Comparison of ENCODE assay signal across 14 cellular contexts in the genomic region with DNA sequence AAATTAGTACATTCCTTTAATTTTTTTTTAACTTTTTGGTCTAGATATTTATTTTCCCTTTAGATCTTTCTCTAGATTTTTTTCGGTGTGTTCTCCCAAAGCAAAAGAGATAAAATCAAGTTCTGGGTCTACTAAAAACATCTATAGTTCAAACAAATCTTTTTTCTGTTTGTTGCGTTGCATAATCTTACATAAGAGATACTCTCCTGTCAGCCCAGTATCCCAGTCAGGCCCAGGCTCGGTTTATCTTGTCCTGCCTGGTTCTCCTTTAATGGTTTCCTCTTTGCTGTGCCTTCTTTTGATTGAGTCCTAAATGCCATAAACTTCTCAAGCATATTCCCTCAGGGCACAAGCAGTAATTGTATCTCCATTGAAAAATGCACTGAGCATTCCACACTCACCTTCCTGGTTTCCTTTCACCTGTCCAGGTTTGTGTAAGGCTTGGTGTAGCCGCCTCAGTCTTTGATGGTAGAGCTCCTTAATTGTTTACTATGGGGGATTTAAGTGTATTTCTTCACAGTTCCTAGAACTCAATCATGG.
DNase-seq lines count a peak whose midpoint lies in the region; ATAC-seq and TF ChIP-seq lines count a peak whose summit lies in the region.
"Had no signal": no experiment of that assay in that cellular context is flagged by ENCODE, and none has a peak within 500 bp of the region (broad histone marks: within the 10 kb centered on the region; RNA-seq: fewer than 3 reads in every experiment).

No MANE protein-coding gene starts in this region.

- H3K27me3 ChIP-seq in CD4-positive, alpha-beta T cell (ENCODE audit: control insufficient read depth, insufficient read depth, low read length): no peaks in the 10 kb centered on the region
- H3K27me3 ChIP-seq: BE2C, left lung had no signal

- no peaks in the 10 kb centered on the region for H3K9me3 Mint-ChIP-seq in CD4-positive, alpha-beta T cell
- no peaks in the 10 kb centered on the region for H3K9me3 Mint-ChIP-seq in activated naive CD8-positive, alpha-beta T cell treated with anti-CD3 and anti-CD28 coated beads, Interleukin-2, amount 10 ng/mL, durations not matched to agents 7 days and 5 days
- H3K9me3 Mint-ChIP-seq in natural killer cell treated with Interleukin-12 subunit alpha and Interleukin-12 subunit beta and Interleukin-15 and Interleukin-18, amount 100 ng/mL, for 72 hours: no peaks in the 10 kb centered on the region
- H3K9me3 Mint-ChIP-seq: activated CD4-positive, alpha-beta memory T cell treated with anti-CD3 and anti-CD28 coated beads for 36 hours had no signal

- in situ Hi-C loops in GM13976 (cut with MboI; ENCODE audit: low sequenced_read_pairs, unreplicated experiment): loop anchor here (5.0 kb wide), 1 partner anchor 134 kb away; no protein-coding TSS in a partner anchor

- no peak overlapping the region for H3K4me3 Mint-ChIP-seq in CD4-positive, alpha-beta T cell
- H3K4me3 Mint-ChIP-seq in activated naive CD8-positive, alpha-beta T cell treated with anti-CD3 and anti-CD28 coated beads, Interleukin-2, amount 10 ng/mL, durations not matched to agents 7 days and 5 days: no peak overlapping the region
- H3K4me3 Mint-ChIP-seq in natural killer cell treated with Interleukin-12 subunit alpha and Interleukin-12 subunit beta and Interleukin-15 and Interleukin-18, amount 100 ng/mL, for 72 hours: no peak overlapping the region
- H3K4me3 Mint-ChIP-seq: activated CD4-positive, alpha-beta memory T cell treated with anti-CD3 and anti-CD28 coated beads for 36 hours had no signal

- peaks cover 77% of the 10 kb centered on the region for H3K36me3 Mint-ChIP-seq in CD4-positive, alpha-beta T cell (ENCODE audit: low read depth)
- peaks cover 28% of the 10 kb centered on the region for H3K36me3 Mint-ChIP-seq in activated naive CD8-positive, alpha-beta T cell treated with anti-CD3 and anti-CD28 coated beads, Interleukin-2, amount 10 ng/mL, durations not matched to agents 7 days and 5 days
- H3K36me3 Mint-ChIP-seq in natural killer cell treated with Interleukin-12 subunit alpha and Interleukin-12 subunit beta and Interleukin-15 and Interleukin-18, amount 100 ng/mL, for 72 hours: peaks cover 6% of the 10 kb centered on the region

- DNase-seq in CD4-positive, alpha-beta T cell: no peak
- DNase-seq in ELF-1 (ENCODE audit: low read depth, low spot score) (peak; percentile 70), GM13976 (ENCODE audit: low spot score) (no peak), EL (no peak)
- no peak for DNase-seq in activated naive CD8-positive, alpha-beta T cell treated with anti-CD3 and anti-CD28 coated beads, Interleukin-2, amount 10 ng/mL, durations not matched to agents 7 days and 5 days
- no peak for DNase-seq in natural killer cell treated with Interleukin-12 subunit alpha and Interleukin-12 subunit beta and Interleukin-15 and Interleukin-18, amount 100 ng/mL, for 72 hours (ENCODE audit: low spot score)
- DNase-seq: activated CD4-positive, alpha-beta memory T cell treated with anti-CD3 and anti-CD28 coated beads for 36 hours; activated effector memory CD4-positive, alpha-beta T cell treated with anti-CD3 and anti-CD28 coated beads, Interleukin-2, amount 50 U/mL, for 16 hours; BE2C; DMS79 treated with DMSO at 0.1 percent for 48 hours; left lung; NCI-H2227 treated with DMSO at 0.1 percent for 48 hours; substantia nigra had no signal

- H3K27ac Mint-ChIP-seq in CD4-positive, alpha-beta T cell: peak overlapping the region; percentile 57
- H3K27ac Mint-ChIP-seq in activated naive CD8-positive, alpha-beta T cell treated with anti-CD3 and anti-CD28 coated beads, Interleukin-2, amount 10 ng/mL, durations not matched to agents 7 days and 5 days: peak overlapping the region; percentile 61
- peak overlapping the region; percentile 30 to 87 for H3K27ac Mint-ChIP-seq in natural killer cell treated with Interleukin-12 subunit alpha and Interleukin-12 subunit beta and Interleukin-15 and Interleukin-18, amount 100 ng/mL, for 72 hours
- H3K27ac Mint-ChIP-seq: activated CD4-positive, alpha-beta memory T cell treated with anti-CD3 and anti-CD28 coated beads for 36 hours had no signal

- peaks cover 93% of the 10 kb centered on the region for H3K4me1 Mint-ChIP-seq in CD4-positive, alpha-beta T cell (ENCODE audit: low read depth)
- peaks cover 60% of the 10 kb centered on the region for H3K4me1 Mint-ChIP-seq in activated naive CD8-positive, alpha-beta T cell treated with anti-CD3 and anti-CD28 coated beads, Interleukin-2, amount 10 ng/mL, durations not matched to agents 7 days and 5 days
- H3K4me1 Mint-ChIP-seq in natural killer cell treated with Interleukin-12 subunit alpha and Interleukin-12 subunit beta and Interleukin-15 and Interleukin-18, amount 100 ng/mL, for 72 hours (ENCODE audit: low read depth in 2 of 2): peaks cover 41 to 46% of the 10 kb centered on the region in 2 donors

- H3K27ac ChIP-seq in CD4-positive, alpha-beta T cell (ENCODE audit: low read depth, low read length): peak overlapping the region; percentile 48
- H3K27ac ChIP-seq: left lung had no signal

- no peaks in the 10 kb centered on the region for H3K9me3 ChIP-seq in CD4-positive, alpha-beta T cell (ENCODE audit: control insufficient read depth, low read length)
- H3K9me3 ChIP-seq: BE2C, left lung had no signal

- CTCF ChIA-PET in CD4-positive, alpha-beta T cell (lab: Charles Lee): interaction anchor here (0.9 to 1.2 kb wide), 2 partner anchors 103 to 138 kb away, joined by 3 to 4 read pairs; no protein-coding TSS in a partner anchor

- ATAC-seq in CD4-positive, alpha-beta T cell (ENCODE audit: poor library complexity): no peak
- no peak for ATAC-seq in activated naive CD8-positive, alpha-beta T cell treated with anti-CD3 and anti-CD28 coated beads, Interleukin-2, amount 10 ng/mL, durations not matched to agents 7 days and 5 days (ENCODE audit: low read depth)
- no peak for ATAC-seq in natural killer cell treated with Interleukin-12 subunit alpha and Interleukin-12 subunit beta and Interleukin-15 and Interleukin-18, amount 100 ng/mL, for 72 hours
- no peak for ATAC-seq in HG02763 (IDR thresholded peaks at IDR 0.05; ENCODE audit: unreplicated experiment)
- ATAC-seq: left lung had no signal

- H3K27me3 Mint-ChIP-seq in CD4-positive, alpha-beta T cell: no peaks in the 10 kb centered on the region
- no peaks in the 10 kb centered on the region for H3K27me3 Mint-ChIP-seq in activated naive CD8-positive, alpha-beta T cell treated with anti-CD3 and anti-CD28 coated beads, Interleukin-2, amount 10 ng/mL, durations not matched to agents 7 days and 5 days
- H3K27me3 Mint-ChIP-seq in natural killer cell treated with Interleukin-12 subunit alpha and Interleukin-12 subunit beta and Interleukin-15 and Interleukin-18, amount 100 ng/mL, for 72 hours: no peaks in the 10 kb centered on the region
- H3K27me3 Mint-ChIP-seq: activated CD4-positive, alpha-beta memory T cell treated with anti-CD3 and anti-CD28 coated beads for 36 hours had no signal

- intact Hi-C loops in CD4-positive, alpha-beta T cell (cut with DNase I, micrococcal nuclease): loop anchor here (5.0 to 10.0 kb wide), 3 partner anchors 49 to 106 kb away; a partner anchor contains a TSS

- TF ChIP-seq CTCF in CD4-positive, alpha-beta T cell (IDR thresholded peaks at IDR 0.05): no peak
- no peak for TF ChIP-seq CTCF in GM13976 (IDR thresholded peaks at IDR 0.05; ENCODE audit: borderline replicate concordance, control extremely low read depth, extremely low read depth, insufficient read depth, missing control alignments)

- POLR2A ChIA-PET in CD4-positive, alpha-beta T cell (lab: Charles Lee): interaction anchor here (0.7 to 4.8 kb wide), 3 partner anchors 13 to 105 kb away, joined by 3 to 67 read pairs (median 5); a partner anchor contains a TSS
- POLR2A ChIA-PET in activated naive CD8-positive, alpha-beta T cell treated with anti-CD3 and anti-CD28 coated beads, Interleukin-2, amount 10 ng/mL, durations not matched to agents 7 days and 5 days (lab: Charles Lee): interaction anchor here (0.8 to 2.4 kb wide), 3 partner anchors 105 to 226 kb away, joined by 3 to 7 read pairs (median 4); a partner anchor contains a TSS
